12 cellular contexts compared by ENCODE assay signal in the genomic region with DNA sequence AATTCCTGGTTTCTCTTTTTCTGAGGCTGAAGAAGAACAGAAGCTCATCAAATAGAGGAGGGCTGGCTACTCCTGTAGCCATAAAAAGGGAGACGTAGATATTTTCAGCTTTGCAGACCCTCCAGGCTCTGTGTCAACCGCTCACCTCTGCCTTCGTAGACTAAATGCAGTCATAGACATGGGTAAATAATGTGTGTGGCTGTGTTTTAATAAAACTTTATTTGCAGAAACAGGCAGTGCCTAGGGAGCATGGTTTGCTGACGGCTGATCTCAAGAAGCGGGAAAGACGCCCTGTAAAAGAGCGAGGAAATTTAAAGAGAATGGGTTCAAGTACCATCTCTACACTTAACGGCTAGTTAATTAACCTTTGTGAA.
DNase-seq lines count a peak whose midpoint lies in the region; ATAC-seq and TF ChIP-seq lines count a peak whose summit lies in the region.
"Had no signal": no experiment of that assay in that cellular context is flagged by ENCODE, and none has a peak within 500 bp of the region (broad histone marks: within the 10 kb centered on the region; RNA-seq: fewer than 3 reads in every experiment).

No MANE protein-coding gene starts in this region.

- peak overlapping the region; percentile 97 to 99 for H3K27ac Mint-ChIP-seq in activated naive CD4-positive, alpha-beta T cell treated with anti-CD3 and anti-CD28 coated beads, Interleukin-2, amount 50 U/mL, for 72 hours
- H3K27ac Mint-ChIP-seq in activated naive CD4-positive, alpha-beta T cell treated with anti-CD3 and anti-CD28 coated beads, Interleukin-2, amount 10 ng/mL, durations not matched to agents 7 days and 5 days: no peak overlapping the region

- TF ChIP-seq EP300 in stomach (IDR thresholded peaks at IDR 0.05): no peak

- 93 to 96% methylated on average over 8 of the region's 8 CpGs for WGBS in esophagus squamous epithelium, 2 donors
- WGBS in stomach, 5 donors: 91 to 95% (median 92%) methylated on average over 8 of the region's 8 CpGs

- no peaks in the 10 kb centered on the region for H3K27me3 ChIP-seq in SU-DHL-6 (ENCODE audit: low read length)
- no peaks in the 10 kb centered on the region for H3K27me3 ChIP-seq in esophagus squamous epithelium
- no peaks in the 10 kb centered on the region for H3K27me3 ChIP-seq in stomach
- H3K27me3 ChIP-seq: colonic mucosa had no signal

- no peak overlapping the region for H3K4me3 Mint-ChIP-seq in activated naive CD4-positive, alpha-beta T cell treated with anti-CD3 and anti-CD28 coated beads, Interleukin-2, amount 10 ng/mL, durations not matched to agents 7 days and 5 days
- H3K4me3 Mint-ChIP-seq: neural crest cell had no signal

- H3K36me3 ChIP-seq in SU-DHL-6 (ENCODE audit: low read length) (no peaks in the 10 kb centered on the region), esophagus squamous epithelium (no peaks in the 10 kb centered on the region), stomach (no peaks in the 10 kb centered on the region)
- H3K36me3 ChIP-seq: colonic mucosa had no signal

- no peaks in the 10 kb centered on the region for H3K79me2 ChIP-seq in SU-DHL-6 (ENCODE audit: insufficient read depth, low read length)

- peaks cover 68% of the 10 kb centered on the region for H3F3A ChIP-seq in SU-DHL-6 (ENCODE audit: insufficient read depth)

- H3K4me2 ChIP-seq in SU-DHL-6 (ENCODE audit: low read depth, low read length, poor library complexity, severe bottlenecking): peak overlapping the region; percentile 51

- TF ChIP-seq CTCF in SU-DHL-6 (IDR thresholded peaks at IDR 0.05; ENCODE audit: insufficient read depth, low read length, poor library complexity, severe bottlenecking) (no peak), esophagus squamous epithelium (IDR thresholded peaks at IDR 0.05) (no peak), stomach (IDR thresholded peaks at IDR 0.05) (no peak)

- intact Hi-C loops in esophagus squamous epithelium (cut with DNase I) (no loop called here), stomach (cut with DNase I; ENCODE audit: low total_unique reads) (no loop called here)

- DNase-seq in activated naive CD4-positive, alpha-beta T cell treated with anti-CD3 and anti-CD28 coated beads, Interleukin-2, amount 50 U/mL, for 72 hours (ENCODE audit: low spot score in 2 of 2): no peak
- no peak for DNase-seq in activated naive CD4-positive, alpha-beta T cell treated with anti-CD3 and anti-CD28 coated beads, Interleukin-2, amount 10 ng/mL, durations not matched to agents 7 days and 5 days
- DNase-seq in esophagus squamous epithelium (lab: John Stamatoyannopoulos, UW) (no peak), stomach (no peak), SKM-1 (lab: John Stamatoyannopoulos, UW; ENCODE audit: unreplicated experiment) (no peak)
- DNase-seq: colonic mucosa, islet precursor cell, NCI-H345 had no signal

- H3K27ac ChIP-seq in SU-DHL-6 (ENCODE audit: low read depth, low read length) (peak overlapping the region; percentile 90), esophagus squamous epithelium (peak overlapping the region in 3 of 4 donors; percentile 1 to 77 (median 74)), stomach (peak overlapping the region in 3 of 5 donors; percentile 0 to 85 (median 84))

- H3K27me3 Mint-ChIP-seq in activated naive CD4-positive, alpha-beta T cell treated with anti-CD3 and anti-CD28 coated beads, Interleukin-2, amount 10 ng/mL, durations not matched to agents 7 days and 5 days: no peaks in the 10 kb centered on the region

- H3K9me3 ChIP-seq in SU-DHL-6 (ENCODE audit: insufficient read depth, low read length): no peaks in the 10 kb centered on the region
- H3K9me3 ChIP-seq in esophagus squamous epithelium: no peaks in the 10 kb centered on the region
- no peaks in the 10 kb centered on the region for H3K9me3 ChIP-seq in stomach
- H3K9me3 ChIP-seq: colonic mucosa had no signal

- peak overlapping the region; percentile 44 for H2AFZ ChIP-seq in SU-DHL-6 (ENCODE audit: low read depth, low read length, severe bottlenecking)

- H3K9me2 ChIP-seq in SU-DHL-6 (replicated peaks; ENCODE audit: insufficient read depth, low read length): no peaks in the 10 kb centered on the region

- ATAC-seq in activated naive CD4-positive, alpha-beta T cell treated with anti-CD3 and anti-CD28 coated beads, Interleukin-2, amount 50 U/mL, for 72 hours: no peak
- no peak for ATAC-seq in GM18505 (IDR thresholded peaks at IDR 0.05; ENCODE audit: unreplicated experiment)
- ATAC-seq in HG02852 (IDR thresholded peaks at IDR 0.05; ENCODE audit: unreplicated experiment): no peak

- H3K9me3 Mint-ChIP-seq in activated naive CD4-positive, alpha-beta T cell treated with anti-CD3 and anti-CD28 coated beads, Interleukin-2, amount 50 U/mL, for 72 hours: peaks cover 0 to 3% of the 10 kb centered on the region in 2 donors
- no peaks in the 10 kb centered on the region for H3K9me3 Mint-ChIP-seq in activated naive CD4-positive, alpha-beta T cell treated with anti-CD3 and anti-CD28 coated beads, Interleukin-2, amount 10 ng/mL, durations not matched to agents 7 days and 5 days
- H3K9me3 Mint-ChIP-seq: neural crest cell had no signal

- H3K4me1 ChIP-seq in esophagus squamous epithelium: peaks cover 23 to 51% (median 32%) of the 10 kb centered on the region in 3 donors
- peaks cover 9 to 44% (median 34%) of the 10 kb centered on the region in 4 donors for H3K4me1 ChIP-seq in stomach

- H3K36me3 Mint-ChIP-seq in activated naive CD4-positive, alpha-beta T cell treated with anti-CD3 and anti-CD28 coated beads, Interleukin-2, amount 50 U/mL, for 72 hours: peaks cover 0 to 8% of the 10 kb centered on the region in 2 donors
- H3K36me3 Mint-ChIP-seq in activated naive CD4-positive, alpha-beta T cell treated with anti-CD3 and anti-CD28 coated beads, Interleukin-2, amount 10 ng/mL, durations not matched to agents 7 days and 5 days: no peaks in the 10 kb centered on the region

- TF ChIP-seq POLR2A in esophagus squamous epithelium (IDR thresholded peaks at IDR 0.05) (no peak), stomach (IDR thresholded peaks at IDR 0.05) (no peak), GM18505 (IDR thresholded peaks at IDR 0.05; ENCODE audit: borderline replicate concordance, extremely low read depth, insufficient read depth, insufficient read length) (no peak)

- H3K9ac ChIP-seq in SU-DHL-6 (ENCODE audit: low read length): peak overlapping the region; percentile 50

- H3K4me3 ChIP-seq in SU-DHL-6 (ENCODE audit: insufficient read depth, low read length, poor library complexity, severe bottlenecking) (no peak overlapping the region), esophagus squamous epithelium (no peak overlapping the region), stomach (no peak overlapping the region)
- H3K4me3 ChIP-seq: colonic mucosa had no signal

- peaks cover 62% of the 10 kb centered on the region for H3K4me1 Mint-ChIP-seq in activated naive CD4-positive, alpha-beta T cell treated with anti-CD3 and anti-CD28 coated beads, Interleukin-2, amount 10 ng/mL, durations not matched to agents 7 days and 5 days

- CTCF ChIA-PET in activated naive CD4-positive, alpha-beta T cell treated with anti-CD3 and anti-CD28 coated beads, Interleukin-2, amount 10 ng/mL, durations not matched to agents 7 days and 5 days (lab: Charles Lee): interaction anchor here (1.4 to 3.9 kb wide), 3 partner anchors 14 to 26 kb away, joined by 6 to 12 read pairs (median 7); no protein-coding TSS in a partner anchor

- H4K20me1 ChIP-seq in SU-DHL-6 (ENCODE audit: low read depth, low read length): no peaks in the 10 kb centered on the region
